In the genomic region with DNA sequence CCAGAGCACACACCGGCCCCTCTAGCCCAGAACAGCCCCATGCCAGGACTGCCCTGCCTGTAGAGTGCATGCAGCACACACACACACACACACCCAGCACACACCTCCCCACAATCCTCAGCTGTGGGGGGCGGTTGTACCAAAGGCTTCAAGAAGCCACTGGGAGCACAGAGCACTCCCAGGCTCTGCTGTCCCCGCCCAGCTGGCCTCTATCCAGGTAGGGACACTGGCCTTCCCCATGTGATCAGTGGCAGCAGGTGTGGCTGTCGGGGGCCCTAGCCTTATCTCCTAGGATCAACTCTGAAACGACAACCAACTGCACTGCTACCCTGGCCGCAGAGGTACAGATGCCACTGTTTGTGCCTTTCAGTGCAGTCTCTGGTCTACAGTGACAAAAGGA, we compare ENCODE assay signal across 1 cellular context.
TF ChIP-seq lines count a peak whose summit lies in the region.

No MANE protein-coding gene starts in this region.

TF ChIP-seq in GM23338, 12 proteins besides CTCF, POLR2A, EP300 and RAD21:
- TF ChIP-seq, protein P1, sequence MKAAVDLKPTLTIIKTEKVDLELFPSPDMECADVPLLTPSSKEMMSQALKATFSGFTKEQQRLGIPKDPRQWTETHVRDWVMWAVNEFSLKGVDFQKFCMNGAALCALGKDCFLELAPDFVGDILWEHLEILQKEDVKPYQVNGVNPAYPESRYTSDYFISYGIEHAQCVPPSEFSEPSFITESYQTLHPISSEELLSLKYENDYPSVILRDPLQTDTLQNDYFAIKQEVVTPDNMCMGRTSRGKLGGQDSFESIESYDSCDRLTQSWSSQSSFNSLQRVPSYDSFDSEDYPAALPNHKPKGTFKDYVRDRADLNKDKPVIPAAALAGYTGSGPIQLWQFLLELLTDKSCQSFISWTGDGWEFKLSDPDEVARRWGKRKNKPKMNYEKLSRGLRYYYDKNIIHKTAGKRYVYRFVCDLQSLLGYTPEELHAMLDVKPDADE (IDR thresholded peaks at IDR 0.05), result no peak
- TF ChIP-seq CREB1 (CRISPR knock-in tag; IDR thresholded peaks at IDR 0.05; ENCODE audit: low read depth) (no peak), REST (IDR thresholded peaks at IDR 0.05; ENCODE audit: unreplicated experiment) (no peak), NANOG (IDR thresholded peaks at IDR 0.05; ENCODE audit: borderline replicate concordance) (no peak), ZNF114 (CRISPR knock-in tag; IDR thresholded peaks at IDR 0.05) (no peak), STAT1 (IDR thresholded peaks at IDR 0.05; ENCODE audit: unreplicated experiment) (no peak), EZH2phosphoT487 (IDR thresholded peaks at IDR 0.05; ENCODE audit: unreplicated experiment) (no peak), ZNF331 (CRISPR knock-in tag; IDR thresholded peaks at IDR 0.05; ENCODE audit: low read depth) (no peak), POLR2AphosphoS5 (IDR thresholded peaks at IDR 0.05; ENCODE audit: low read depth) (no peak), JUNB (IDR thresholded peaks at IDR 0.05; ENCODE audit: unreplicated experiment) (no peak), EZH2 (IDR thresholded peaks at IDR 0.05; ENCODE audit: low read depth, unreplicated experiment) (no peak)
- TF ChIP-seq, protein P2, sequence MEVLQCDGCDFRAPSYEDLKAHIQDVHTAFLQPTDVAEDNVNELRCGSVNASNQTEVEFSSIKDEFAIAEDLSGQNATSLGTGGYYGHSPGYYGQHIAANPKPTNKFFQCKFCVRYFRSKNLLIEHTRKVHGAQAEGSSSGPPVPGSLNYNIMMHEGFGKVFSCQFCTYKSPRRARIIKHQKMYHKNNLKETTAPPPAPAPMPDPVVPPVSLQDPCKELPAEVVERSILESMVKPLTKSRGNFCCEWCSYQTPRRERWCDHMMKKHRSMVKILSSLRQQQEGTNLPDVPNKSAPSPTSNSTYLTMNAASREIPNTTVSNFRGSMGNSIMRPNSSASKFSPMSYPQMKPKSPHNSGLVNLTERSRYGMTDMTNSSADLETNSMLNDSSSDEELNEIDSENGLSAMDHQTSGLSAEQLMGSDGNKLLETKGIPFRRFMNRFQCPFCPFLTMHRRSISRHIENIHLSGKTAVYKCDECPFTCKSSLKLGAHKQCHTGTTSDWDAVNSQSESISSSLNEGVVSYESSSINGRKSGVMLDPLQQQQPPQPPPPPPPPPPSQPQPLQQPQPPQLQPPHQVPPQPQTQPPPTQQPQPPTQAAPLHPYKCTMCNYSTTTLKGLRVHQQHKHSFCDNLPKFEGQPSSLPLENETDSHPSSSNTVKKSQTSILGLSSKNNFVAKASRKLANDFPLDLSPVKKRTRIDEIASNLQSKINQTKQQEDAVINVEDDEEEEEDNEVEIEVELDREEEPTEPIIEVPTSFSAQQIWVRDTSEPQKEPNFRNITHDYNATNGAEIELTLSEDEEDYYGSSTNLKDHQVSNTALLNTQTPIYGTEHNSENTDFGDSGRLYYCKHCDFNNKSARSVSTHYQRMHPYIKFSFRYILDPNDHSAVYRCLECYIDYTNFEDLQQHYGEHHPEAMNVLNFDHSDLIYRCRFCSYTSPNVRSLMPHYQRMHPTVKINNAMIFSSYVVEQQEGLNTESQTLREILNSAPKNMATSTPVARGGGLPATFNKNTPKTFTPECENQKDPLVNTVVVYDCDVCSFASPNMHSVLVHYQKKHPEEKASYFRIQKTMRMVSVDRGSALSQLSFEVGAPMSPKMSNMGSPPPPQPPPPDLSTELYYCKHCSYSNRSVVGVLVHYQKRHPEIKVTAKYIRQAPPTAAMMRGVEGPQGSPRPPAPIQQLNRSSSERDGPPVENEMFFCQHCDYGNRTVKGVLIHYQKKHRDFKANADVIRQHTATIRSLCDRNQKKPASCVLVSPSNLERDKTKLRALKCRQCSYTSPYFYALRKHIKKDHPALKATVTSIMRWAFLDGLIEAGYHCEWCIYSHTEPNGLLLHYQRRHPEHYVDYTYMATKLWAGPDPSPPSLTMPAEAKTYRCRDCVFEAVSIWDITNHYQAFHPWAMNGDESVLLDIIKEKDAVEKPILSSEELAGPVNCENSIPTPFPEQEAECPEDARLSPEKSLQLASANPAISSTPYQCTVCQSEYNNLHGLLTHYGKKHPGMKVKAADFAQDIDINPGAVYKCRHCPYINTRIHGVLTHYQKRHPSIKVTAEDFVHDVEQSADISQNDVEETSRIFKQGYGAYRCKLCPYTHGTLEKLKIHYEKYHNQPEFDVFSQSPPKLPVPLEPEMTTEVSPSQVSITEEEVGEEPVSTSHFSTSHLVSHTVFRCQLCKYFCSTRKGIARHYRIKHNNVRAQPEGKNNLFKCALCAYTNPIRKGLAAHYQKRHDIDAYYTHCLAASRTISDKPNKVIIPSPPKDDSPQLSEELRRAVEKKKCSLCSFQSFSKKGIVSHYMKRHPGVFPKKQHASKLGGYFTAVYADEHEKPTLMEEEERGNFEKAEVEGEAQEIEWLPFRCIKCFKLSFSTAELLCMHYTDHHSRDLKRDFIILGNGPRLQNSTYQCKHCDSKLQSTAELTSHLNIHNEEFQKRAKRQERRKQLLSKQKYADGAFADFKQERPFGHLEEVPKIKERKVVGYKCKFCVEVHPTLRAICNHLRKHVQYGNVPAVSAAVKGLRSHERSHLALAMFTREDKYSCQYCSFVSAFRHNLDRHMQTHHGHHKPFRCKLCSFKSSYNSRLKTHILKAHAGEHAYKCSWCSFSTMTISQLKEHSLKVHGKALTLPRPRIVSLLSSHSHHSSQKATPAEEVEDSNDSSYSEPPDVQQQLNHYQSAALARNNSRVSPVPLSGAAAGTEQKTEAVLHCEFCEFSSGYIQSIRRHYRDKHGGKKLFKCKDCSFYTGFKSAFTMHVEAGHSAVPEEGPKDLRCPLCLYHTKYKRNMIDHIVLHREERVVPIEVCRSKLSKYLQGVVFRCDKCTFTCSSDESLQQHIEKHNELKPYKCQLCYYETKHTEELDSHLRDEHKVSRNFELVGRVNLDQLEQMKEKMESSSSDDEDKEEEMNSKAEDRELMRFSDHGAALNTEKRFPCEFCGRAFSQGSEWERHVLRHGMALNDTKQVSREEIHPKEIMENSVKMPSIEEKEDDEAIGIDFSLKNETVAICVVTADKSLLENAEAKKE (CRISPR knock-in tag; IDR thresholded peaks at IDR 0.05), result no peak
